Comparison of ENCODE assay signal across 25 cellular contexts in the genomic region with DNA sequence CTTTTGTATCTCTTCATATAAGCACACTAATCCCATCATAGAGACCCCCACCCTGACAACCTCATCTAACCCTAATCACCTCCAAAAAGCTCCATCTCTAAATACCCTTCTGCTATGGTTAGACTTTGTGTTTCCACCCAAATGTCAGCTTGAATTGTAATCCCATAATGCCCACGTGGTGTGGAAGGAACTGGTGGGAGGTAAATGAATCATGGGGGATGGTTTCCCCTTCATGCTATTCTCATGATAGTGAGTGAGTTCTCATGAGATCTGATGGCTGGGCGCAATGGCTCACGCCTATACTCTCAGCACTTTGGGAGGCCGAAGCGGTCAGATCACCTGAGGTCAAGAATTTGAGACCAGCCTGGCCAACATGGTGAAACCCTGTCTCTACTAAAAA. TPM values are rescaled to one million over a fixed set of nuclear protein-coding genes. Genes with fewer than 3 reads are reported as not detected.
DNase-seq lines count a peak whose midpoint lies in the region; ATAC-seq and TF ChIP-seq lines count a peak whose summit lies in the region.
"Had no signal": no experiment of that assay in that cellular context is flagged by ENCODE, and none has a peak within 500 bp of the region (broad histone marks: within the 10 kb centered on the region; RNA-seq: fewer than 3 reads in every experiment).

No MANE protein-coding gene starts in this region.

- WGBS in ovary, 3 donors: 62 to 65% (median 63%) methylated on average over 5 of the region's 5 CpGs
- 44 to 72% methylated on average over 1 to 5 of the region's 5 CpGs for WGBS in testis, 2 donors

- CTCF ChIA-PET in CD8-positive, alpha-beta T cell (lab: Charles Lee): interaction anchor here (0.7 kb wide), 1 partner anchor 68 kb away, joined by 3 read pairs; no protein-coding TSS in a partner anchor

- TF ChIP-seq POLR2A in ovary (IDR thresholded peaks at IDR 0.05) (no peak), testis (IDR thresholded peaks at IDR 0.05) (no peak)

- peaks cover 22% of the 10 kb centered on the region for H3K4me1 ChIP-seq in CD8-positive, alpha-beta T cell (ENCODE audit: insufficient read depth, low read length)
- H3K4me1 ChIP-seq in ovary (ENCODE audit: insufficient read depth) (peaks cover 3% of the 10 kb centered on the region), BE2C (no peaks in the 10 kb centered on the region), testis (peaks cover 15% of the 10 kb centered on the region)

- POLR2A ChIA-PET in CD8-positive, alpha-beta T cell (lab: Charles Lee): interaction anchor here (4.5 kb wide), 1 partner anchor 55 kb away, joined by 26 read pairs; no protein-coding TSS in a partner anchor

- peaks cover 37% of the 10 kb centered on the region for H3K36me3 Mint-ChIP-seq in CD8-positive, alpha-beta T cell

- H3K36me3 ChIP-seq in CD8-positive, alpha-beta T cell (ENCODE audit: insufficient read depth, low read length): no peaks in the 10 kb centered on the region
- no peaks in the 10 kb centered on the region for H3K36me3 ChIP-seq in ovary
- H3K36me3 ChIP-seq in BE2C: peaks cover 8% of the 10 kb centered on the region; the same call in 1 of the 2 replicates
- no peaks in the 10 kb centered on the region for H3K36me3 ChIP-seq in testis (ENCODE audit: low read depth, missing control alignments)

- H3K27me3 Mint-ChIP-seq in CD8-positive, alpha-beta T cell (ENCODE audit: low read depth): no peaks in the 10 kb centered on the region
- H3K27me3 Mint-ChIP-seq: dendritic cell treated with granulocyte-macrophage colony-stimulating factor and Interleukin-4, amounts not matched to agents 40 ng/mL and 50 ng/mL, for 4 days; stimulated activated naive B cell treated with anti-CD40 and anti-IgM and Interleukin-4, amounts not matched to agents 10 μg/mL and 1 μg/mL and 100 μg/mL, for 72 hours had no signal

- H3K27ac Mint-ChIP-seq in CD8-positive, alpha-beta T cell: no peak overlapping the region
- H3K27ac Mint-ChIP-seq: dendritic cell treated with granulocyte-macrophage colony-stimulating factor and Interleukin-4, amounts not matched to agents 40 ng/mL and 50 ng/mL, for 4 days; H9; stimulated activated naive B cell treated with anti-CD40 and anti-IgM and Interleukin-4, amounts not matched to agents 10 μg/mL and 1 μg/mL and 100 μg/mL, for 72 hours had no signal

- H3K4me3 ChIP-seq in CD8-positive, alpha-beta T cell (ENCODE audit: low read depth, low read length): no peak overlapping the region
- H3K4me3 ChIP-seq in ovary (no peak overlapping the region), BE2C (ENCODE audit: low read depth, low read length) (no peak overlapping the region), testis (no peak overlapping the region)
- H3K4me3 ChIP-seq: left lung, upper lobe of left lung had no signal

- DNase-seq in CD1c-positive myeloid dendritic cell (ENCODE audit: extremely low spot score) (peak; percentile 58), lung microvascular endothelial cell (ENCODE audit: low read depth in 2 of 2) (peak; percentile 17 to 39), ovary (no peak), BE2C (no peak), testis (no peak)
- DNase-seq in CD8-positive, alpha-beta T cell: no peak
- DNase-seq in activated naive CD4-positive, alpha-beta T cell treated with anti-CD3 and anti-CD28 coated beads, Interleukin-2, amount 50 U/mL, for 16 hours: peak; percentile 28
- DNase-seq: C1 segment of cervical spinal cord; DMS79; erythroblast; H9; KBM-7; left lung; NCI-H1048; NCI-H2081 treated with DMSO at 0.1 percent for 48 hours; NCI-H524; SHP77; small intestine; stimulated activated naive B cell treated with anti-CD40 and anti-IgM and Interleukin-4, amounts not matched to agents 10 μg/mL and 1 μg/mL and 100 μg/mL, for 72 hours; T-helper 1 cell; upper lobe of left lung had no signal

- peak overlapping the region; percentile 29 for H3K4me3 Mint-ChIP-seq in CD8-positive, alpha-beta T cell
- H3K4me3 Mint-ChIP-seq: dendritic cell treated with granulocyte-macrophage colony-stimulating factor and Interleukin-4, amounts not matched to agents 40 ng/mL and 50 ng/mL, for 4 days; stimulated activated naive B cell treated with anti-CD40 and anti-IgM and Interleukin-4, amounts not matched to agents 10 μg/mL and 1 μg/mL and 100 μg/mL, for 72 hours had no signal

- H3K27me3 ChIP-seq in CD8-positive, alpha-beta T cell (ENCODE audit: insufficient read depth, low read length): no peaks in the 10 kb centered on the region
- H3K27me3 ChIP-seq in ovary (no peaks in the 10 kb centered on the region), BE2C (no peaks in the 10 kb centered on the region), testis (no peaks in the 10 kb centered on the region)
- H3K27me3 ChIP-seq: left lung, upper lobe of left lung had no signal

- H3K9me3 ChIP-seq in CD8-positive, alpha-beta T cell (ENCODE audit: low read length): no peaks in the 10 kb centered on the region
- H3K9me3 ChIP-seq in ovary (no peaks in the 10 kb centered on the region), BE2C (no peaks in the 10 kb centered on the region), testis (no peaks in the 10 kb centered on the region)
- H3K9me3 ChIP-seq: left lung, upper lobe of left lung had no signal

- H3K27ac ChIP-seq in CD8-positive, alpha-beta T cell (ENCODE audit: low read depth, low read length): no peak overlapping the region
- no peak overlapping the region for H3K27ac ChIP-seq in ovary
- no peak overlapping the region for H3K27ac ChIP-seq in testis
- H3K27ac ChIP-seq: left lung, upper lobe of left lung had no signal

- TF ChIP-seq EP300 in ovary (IDR thresholded peaks at IDR 0.05): no peak

- TF ChIP-seq CTCF in CD8-positive, alpha-beta T cell (IDR thresholded peaks at IDR 0.05): no peak
- no peak for TF ChIP-seq CTCF in ovary (IDR thresholded peaks at IDR 0.05)
- TF ChIP-seq CTCF in BE2C (IDR thresholded peaks at IDR 0.05; ENCODE audit: low read depth, low read length): no peak
- no peak for TF ChIP-seq CTCF in testis (IDR thresholded peaks at IDR 0.05)

- peaks cover 20% of the 10 kb centered on the region for H3K4me1 Mint-ChIP-seq in CD8-positive, alpha-beta T cell (ENCODE audit: low read depth)

- no peak for ATAC-seq in CD8-positive, alpha-beta T cell
- no peak for ATAC-seq in HG03108 (IDR thresholded peaks at IDR 0.05; ENCODE audit: unreplicated experiment)
- ATAC-seq: left lung; stimulated activated naive B cell treated with anti-CD40 and anti-IgM and Interleukin-4, amounts not matched to agents 10 μg/mL and 1 μg/mL and 100 μg/mL, for 72 hours had no signal

- intact Hi-C loops in CD8-positive, alpha-beta T cell (cut with DNase I, micrococcal nuclease): no loop called here
- intact Hi-C loops in ovary (cut with DNase I) (no loop called here), testis (cut with DNase I; ENCODE audit: low total_unique reads) (loop anchor here (10.0 kb wide), 1 partner anchor 122 kb away; a partner anchor contains a TSS)

- no peaks in the 10 kb centered on the region for H3K9me3 Mint-ChIP-seq in CD8-positive, alpha-beta T cell
- H3K9me3 Mint-ChIP-seq: dendritic cell treated with granulocyte-macrophage colony-stimulating factor and Interleukin-4, amounts not matched to agents 40 ng/mL and 50 ng/mL, for 4 days; H9; stimulated activated naive B cell treated with anti-CD40 and anti-IgM and Interleukin-4, amounts not matched to agents 10 μg/mL and 1 μg/mL and 100 μg/mL, for 72 hours had no signal

RNA-seq across cellular contexts. Expression of a gene that starts 2.5 kb away (rescaled TPM):
- total RNA-seq in CD8-positive, alpha-beta T cell: 10 to 100 TPM; 17.4 to 18.6 TPM
- total RNA-seq in lung microvascular endothelial cell (3.9 and 7.7 TPM in 2 replicates), ovary (1 to 10 TPM; 5.0 to 8.5 (median 7.0) TPM), testis (1 to 10 TPM; 7.4 to 7.7 TPM)
- polyA plus RNA-seq in ovary (1 to 10 TPM; 3.4 to 6.4 TPM), testis (ENCODE audit: insufficient read depth, low read depth, low replicate concordance) (3.4 TPM)
- polyA plus RNA-seq in BE2C (2012; ENCODE audit: insufficient read depth, insufficient read length, low read depth): 0.68 TPM

RNA-seq across cellular contexts. Expression of a gene that starts 3.6 kb away (rescaled TPM):
- 100 to 1,000 TPM in 1 of 2 experiments, 10 to 100 TPM in 1; 86.6 to 103 TPM for total RNA-seq in CD8-positive, alpha-beta T cell
- total RNA-seq in lung microvascular endothelial cell (219 and 282 TPM in 2 replicates), ovary (100 to 1,000 TPM; 169 to 352 (median 203) TPM), testis (100 to 1,000 TPM; 167 to 194 TPM)
- polyA plus RNA-seq in ovary (100 to 1,000 TPM in 1 of 2 donors, 1 to 10 TPM in 1; 3.9 to 315 TPM), testis (ENCODE audit: insufficient read depth, low read depth, low replicate concordance) (170 TPM)
- polyA plus RNA-seq in BE2C (2012; ENCODE audit: insufficient read depth, insufficient read length, low read depth): 1,009 TPM

RNA-seq across cellular contexts. Expression of a gene that starts 6.8 kb away (rescaled TPM):
- 10 to 100 TPM; 28.0 to 33.1 TPM for total RNA-seq in CD8-positive, alpha-beta T cell
- total RNA-seq in lung microvascular endothelial cell (2.4 and 4.6 TPM in 2 replicates), ovary (100 to 1,000 TPM in 1 of 7 donors, 10 to 100 TPM in 5, 1 to 10 TPM in 1; 7.0 to 313 (median 35.8) TPM), testis (10 to 100 TPM in 1 of 2 donors, 1 to 10 TPM in 1; 9.4 to 13.9 TPM)
- polyA plus RNA-seq in ovary (10 to 100 TPM in 1 of 2 donors, 1 to 10 TPM in 1; 1.7 to 12.4 TPM), testis (ENCODE audit: insufficient read depth, low read depth, low replicate concordance) (20.9 TPM)
- polyA plus RNA-seq in BE2C (2012; ENCODE audit: insufficient read depth, insufficient read length, low read depth): 3.5 TPM

RNA-seq across cellular contexts. Expression of a gene that starts 36.9 kb away (rescaled TPM):
- total RNA-seq in CD8-positive, alpha-beta T cell: 1 to 10 TPM; 8.2 to 8.5 TPM
- total RNA-seq in lung microvascular endothelial cell (not detected in 2 replicates), ovary (under 1 TPM in 3 of 7 donors, not detected in 4; 0.15 to 0.23 (median 0.22) TPM), testis (1 to 10 TPM in 1 of 2 donors, under 1 TPM in 1; 0.87 to 1.1 TPM)
- polyA plus RNA-seq in ovary (not detected), testis (ENCODE audit: insufficient read depth, low read depth, low replicate concordance) (0.20 TPM)
- polyA plus RNA-seq in BE2C (2012; ENCODE audit: insufficient read depth, insufficient read length, low read depth): not detected
- total RNA-seq: glomerular endothelial cell, H9, left lung, posterior vena cava, upper lobe of left lung had no signal
- polyA plus RNA-seq: small intestine had no signal

RNA-seq across cellular contexts. Expression of a gene that starts 56.0 kb away (rescaled TPM):
- total RNA-seq in CD8-positive, alpha-beta T cell: under 1 TPM; 0.49 to 0.67 TPM
- total RNA-seq in lung microvascular endothelial cell: not detected in 2 replicates
- 1 to 10 TPM in 1 of 7 donors, under 1 TPM in 4, not detected in 2; 0.11 to 1.8 (median 0.18) TPM for total RNA-seq in ovary
- polyA plus RNA-seq in ovary: under 1 TPM in 1 of 2 donors, not detected in 1; 0.04 TPM
- polyA plus RNA-seq in BE2C (2012; ENCODE audit: insufficient read depth, insufficient read length, low read depth): not detected
- total RNA-seq in testis: 1 to 10 TPM; 1.1 to 4.4 TPM
- polyA plus RNA-seq in testis (ENCODE audit: insufficient read depth, low read depth, low replicate concordance): 3.5 TPM
- total RNA-seq: glomerular endothelial cell, H9, posterior vena cava had no signal

Comparison
In these comparisons a context has a peak if more than half of its experiments do, and no peak if none do; other contexts are left out.
1. DNase-seq: peak in CD1c-positive myeloid dendritic cell (single experiment), activated naive CD4-positive, alpha-beta T cell treated with anti-CD3 and anti-CD28 coated beads, Interleukin-2, amount 50 U/mL, for 16 hours (single experiment) and lung microvascular endothelial cell (2 of 2); none in CD8-positive, alpha-beta T cell (0 of 7), ovary (0 of 5), BE2C (single experiment) and testis (single experiment).